In genomic region chr15:78872155-78872971, GRCh38 we compare ENCODE assay signal across 8 cellular contexts. TPM values are rescaled to one million over a fixed set of nuclear protein-coding genes. Genes with fewer than 3 reads are reported as not detected.
DNase-seq lines count a peak whose midpoint lies in the region; ATAC-seq lines count a peak whose summit lies in the region.

Gene MORF4L1, plus strand, starts transcription at chr15:78872890. Its CDS starts 128 bp downstream, at chr15:78873018.

- no peaks in the 10 kb centered on the region for H3K27me3 Mint-ChIP-seq in CD4-positive, alpha-beta memory T cell

- H3K27ac Mint-ChIP-seq in CD4-positive, alpha-beta memory T cell = peak within 1 kb of the TSS; percentile 100

- intact Hi-C loops in CD4-positive, alpha-beta memory T cell (cut with micrococcal nuclease) = loop anchor here (2.0 to 10.0 kb wide), 3 partner anchors 66 to 332 kb away; partner anchors contain the start of gene PSMA4

- H3K4me3 Mint-ChIP-seq in CD4-positive, alpha-beta memory T cell = peak within 1 kb of the TSS; percentile 96 to 100 (median 99)

- peak; percentile 78 for ATAC-seq in GM21390 (IDR thresholded peaks at IDR 0.05; ENCODE audit: unreplicated experiment)

- H3K36me3 ChIP-seq in CD4-positive, alpha-beta memory T cell (ENCODE audit: insufficient read depth, low read length) = no peaks in the 10 kb centered on the region

- H3K4me1 Mint-ChIP-seq in CD4-positive, alpha-beta memory T cell = peaks cover 16 to 58% (median 27%) of the 10 kb centered on the region in 4 donors

- peaks cover 0 to 3% (median 0%) of the 10 kb centered on the region in 8 donors for H3K9me3 Mint-ChIP-seq in CD4-positive, alpha-beta memory T cell

- H3K36me3 Mint-ChIP-seq in CD4-positive, alpha-beta memory T cell = peaks cover 0 to 31% of the 10 kb centered on the region in 2 donors

- peak; percentile 96 to 98 (median 98) for DNase-seq in CD4-positive, alpha-beta memory T cell
- DNase-seq in HUDEP-2 (lab: John Stamatoyannopoulos, UW; ENCODE audit: unreplicated experiment in 76 of 76) (peak; percentile 24 to 95 (median 89)), NOMO-1 treated with DMSO at 0.1 percent for 48 hours (lab: John Stamatoyannopoulos, UW; ENCODE audit: unreplicated experiment) (peak; percentile 91), lung microvascular endothelial cell (ENCODE audit: low read depth in 2 of 2) (peak; percentile 97 to 98)
- peak; percentile 89 to 92 for DNase-seq in activated CD8-positive, alpha-beta memory T cell treated with anti-CD3 and anti-CD28 coated beads for 4 hours (ENCODE audit: low read depth in 2 of 2)
- peak; percentile 90 for DNase-seq in effector CD8-positive, alpha-beta T cell (lab: John Stamatoyannopoulos, UW)
- DNase-seq in stimulated activated CD4-positive, alpha-beta T cell treated with anti-CD3 and anti-CD28 coated beads, TNF-alpha, amount 100 ng/mL, for 24 hours (ENCODE audit: low read depth in 3 of 3) = peak; percentile 90 to 94 (median 94)

- H3K4me3 ChIP-seq in CD4-positive, alpha-beta memory T cell (ENCODE audit: low read length in 2 of 2) = peak within 1 kb of the TSS; percentile 59 to 91

- no peaks in the 10 kb centered on the region for H3K27me3 ChIP-seq in CD4-positive, alpha-beta memory T cell (ENCODE audit: insufficient read depth, low read length)

- POLR2A ChIA-PET in CD4-positive, alpha-beta memory T cell (lab: Charles Lee; ENCODE audit: partially characterized antibody) = interaction anchor here (0.6 to 3.5 kb wide), 13 partner anchors 11 to 723 kb away, joined by 3 to 31 read pairs (median 4); partner anchors contain the start of genes CTSH, IDH3A and PSMA4

- CTCF ChIA-PET in CD4-positive, alpha-beta memory T cell (lab: Charles Lee; ENCODE audit: partially characterized antibody) = interaction anchor here (1.4 to 2.7 kb wide), 4 partner anchors 12 to 68 kb away, joined by 4 to 9 read pairs (median 5); no protein-coding TSS in a partner anchor

- peak within 1 kb of the TSS; percentile 100 for H3K27ac ChIP-seq in CD4-positive, alpha-beta memory T cell (ENCODE audit: low read depth, low read length)

- no peaks in the 10 kb centered on the region for H3K9me3 ChIP-seq in CD4-positive, alpha-beta memory T cell (ENCODE audit: control insufficient read depth in 1 of 2, low read length in 2 of 2)

- peaks cover 35% of the 10 kb centered on the region for H3K4me1 ChIP-seq in CD4-positive, alpha-beta memory T cell (ENCODE audit: insufficient read depth, low read length)

RNA-seq across cellular contexts. Expression of gene MORF4L1, which starts in this region (rescaled TPM):
- 100 to 1,000 TPM; 260 to 263 TPM for total RNA-seq in CD4-positive, alpha-beta memory T cell
- polyA plus RNA-seq in CD4-positive, alpha-beta memory T cell = 100 to 1,000 TPM; 284 to 395 TPM
- total RNA-seq in lung microvascular endothelial cell = 224 and 247 TPM in 2 replicates

Comparison
In these comparisons a context has a peak if more than half of its experiments do, and no peak if none do; other contexts are left out.
1. Peak in every context shown above with its lines: DNase-seq, ATAC-seq, H3K4me3 ChIP-seq and H3K27ac ChIP-seq.